ENCODE assay signal across 8 cellular contexts in genomic region chr20:21102691-21103311, GRCh38. TPM values are rescaled to one million over a fixed set of nuclear protein-coding genes. Genes with fewer than 3 reads are reported as not detected.
A peak's percentile ranks its signal among the peaks of the same experiment; 100 is the strongest.
DNase-seq lines count a peak whose midpoint lies in the region; ATAC-seq and TF ChIP-seq lines count a peak whose summit lies in the region.

No MANE protein-coding gene starts in this region.

- peak overlapping the region; percentile 62 for H3K9ac ChIP-seq in Karpas-422 (ENCODE audit: low read length)

- H3K27ac Mint-ChIP-seq in activated naive CD8-positive, alpha-beta T cell treated with anti-CD3 and anti-CD28 coated beads for 36 hours, result no peak overlapping the region

- peak overlapping the region; percentile 94 for H3K4me2 ChIP-seq in Karpas-422 (ENCODE audit: low read depth, low read length, poor library complexity, severe bottlenecking)

- H3K79me2 ChIP-seq in Karpas-422 (ENCODE audit: low read length), result no peaks in the 10 kb centered on the region

- peak overlapping the region; percentile 86 for H2AFZ ChIP-seq in Karpas-422 (ENCODE audit: low read length)

- no peaks in the 10 kb centered on the region for H3K9me3 ChIP-seq in Karpas-422 (ENCODE audit: low read length)

- TF ChIP-seq CTCF in GM10248 (IDR thresholded peaks at IDR 0.05; ENCODE audit: control extremely low read depth, extremely low read depth, low read depth, missing control alignments), result peak; percentile 2

- ATAC-seq in stimulated activated naive CD8-positive, alpha-beta T cell treated with anti-CD3 and anti-CD28 coated beads, Interleukin-15, Interleukin-2, amounts not matched to agents 100 U/mL and 50 U/mL, for 24 hours, result peak; percentile 22
- no peak for ATAC-seq in HG03175 (IDR thresholded peaks at IDR 0.05; ENCODE audit: unreplicated experiment)

- DNase-seq in GM10248 (ENCODE audit: extremely low spot score) (peak; percentile 55), Karpas-422 (peak; percentile 80), left kidney (ENCODE audit: low read depth, low spot score) (peak; percentile 63), NCI-H1105 (lab: John Stamatoyannopoulos, UW) (no peak)
- peak; percentile 30 for DNase-seq in activated naive CD8-positive, alpha-beta T cell treated with anti-CD3 and anti-CD28 coated beads for 36 hours
- peak; percentile 37 for DNase-seq in stimulated activated naive CD8-positive, alpha-beta T cell treated with anti-CD3 and anti-CD28 coated beads, Interleukin-15, Interleukin-2, amounts not matched to agents 100 U/mL and 50 U/mL, for 24 hours
- DNase-seq in effector CD8-positive, alpha-beta T cell (lab: John Stamatoyannopoulos, UW), result no peak

- H3K4me1 Mint-ChIP-seq in activated naive CD8-positive, alpha-beta T cell treated with anti-CD3 and anti-CD28 coated beads for 36 hours, result peaks cover 37% of the 10 kb centered on the region

- no peaks in the 10 kb centered on the region for H4K20me1 ChIP-seq in Karpas-422 (ENCODE audit: insufficient read depth, low read depth, low read length)

- H3K4me3 ChIP-seq in Karpas-422 (ENCODE audit: low read length), result peak overlapping the region; percentile 68

- H3K4me3 Mint-ChIP-seq in activated naive CD8-positive, alpha-beta T cell treated with anti-CD3 and anti-CD28 coated beads for 36 hours, result peak overlapping the region; percentile 64

- no peaks in the 10 kb centered on the region for H3K9me2 ChIP-seq in Karpas-422 (replicated peaks; ENCODE audit: insufficient read depth, low read length)

- H3K9me3 Mint-ChIP-seq in activated naive CD8-positive, alpha-beta T cell treated with anti-CD3 and anti-CD28 coated beads for 36 hours, result no peaks in the 10 kb centered on the region

- no peaks in the 10 kb centered on the region for H3K36me3 ChIP-seq in Karpas-422 (ENCODE audit: insufficient read depth, low read length)

- H3K36me3 Mint-ChIP-seq in activated naive CD8-positive, alpha-beta T cell treated with anti-CD3 and anti-CD28 coated beads for 36 hours, result no peaks in the 10 kb centered on the region

- CTCF ChIA-PET in GM10248 (lab: Yijun Ruan, JAX), result interaction anchor here (1.3 to 2.1 kb wide), 3 partner anchors 11 to 403 kb away, joined by 3 to 9 read pairs (median 8); no protein-coding TSS in a partner anchor

- H3K4me1 ChIP-seq in Karpas-422 (ENCODE audit: low read length), result peaks cover 36% of the 10 kb centered on the region

- no peak overlapping the region for H3K27ac ChIP-seq in Karpas-422 (ENCODE audit: low read length)

- H3K27me3 Mint-ChIP-seq in activated naive CD8-positive, alpha-beta T cell treated with anti-CD3 and anti-CD28 coated beads for 36 hours, result peaks cover 92% of the 10 kb centered on the region

- POLR2A ChIA-PET in GM10248 (lab: Yijun Ruan, JAX), result no interaction called here

- no peaks in the 10 kb centered on the region for H3K27me3 ChIP-seq in Karpas-422 (ENCODE audit: low read length)

RNA-seq across cellular contexts. Expression of gene LINC00237, which starts 3.4 kb away (rescaled TPM):
- total RNA-seq in Karpas-422 (2014; rRNA removed; shearing (Covaris generic); ENCODE audit: low replicate concordance), result 0.14 TPM in 1 of 2 replicates, not detected in the other
- not detected for total RNA-seq in activated naive CD8-positive, alpha-beta T cell treated with anti-CD3 and anti-CD28 coated beads for 36 hours

RNA-seq across cellular contexts. Expression of gene KIZ, which starts 23.1 kb away (rescaled TPM):
- 22.1 and 23.0 TPM in 2 replicates for total RNA-seq in Karpas-422 (2014; rRNA removed; shearing (Covaris generic); ENCODE audit: low replicate concordance)
- total RNA-seq in activated naive CD8-positive, alpha-beta T cell treated with anti-CD3 and anti-CD28 coated beads for 36 hours, result 10 to 100 TPM in 1 of 2 experiments, 1 to 10 TPM in 1; 9.6 to 15.7 TPM

Comparison
In these comparisons a context has a peak if more than half of its experiments do, and no peak if none do; other contexts are left out.
1. DNase-seq: peak in GM10248 (single experiment), Karpas-422 (single experiment), activated naive CD8-positive, alpha-beta T cell treated with anti-CD3 and anti-CD28 coated beads for 36 hours (single experiment), left kidney (single experiment) and stimulated activated naive CD8-positive, alpha-beta T cell treated with anti-CD3 and anti-CD28 coated beads, Interleukin-15, Interleukin-2, amounts not matched to agents 100 U/mL and 50 U/mL, for 24 hours (single experiment); none in effector CD8-positive, alpha-beta T cell (single experiment) and NCI-H1105 (single experiment).